23 cellular contexts compared by ENCODE assay signal in genomic region chr3:12754315-12754714, GRCh38. TPM values are rescaled to one million over a fixed set of nuclear protein-coding genes. Genes with fewer than 3 reads are reported as not detected.
"Had no signal": no experiment of that assay in that cellular context is flagged by ENCODE, and none has a peak within 500 bp of the region (broad histone marks: within the 10 kb centered on the region; RNA-seq: fewer than 3 reads in every experiment).

No MANE protein-coding gene starts in this region.

- H3K4me3 ChIP-seq: adrenal gland, SJSA1 had no signal

- ATAC-seq: activated CD4-positive, CD25-positive, alpha-beta regulatory T cell treated with anti-CD3 and anti-CD28 coated beads, Interleukin-2, amount 50 U/mL, for 24 hours; activated CD8-positive, alpha-beta T cell treated with anti-CD3 and anti-CD28 coated beads for 36 hours; Right ventricle myocardium inferior; SK-N-SH treated with all-trans-retinoic acid at 6 μM for 48 hours had no signal

- H3K36me3 ChIP-seq: adrenal gland, SJSA1 had no signal

- H3K9me3 ChIP-seq: adrenal gland, SJSA1 had no signal

- DNase-seq: activated CD4-positive, alpha-beta T cell treated with anti-CD3 and anti-CD28 coated beads for 4 hours; activated CD8-positive, alpha-beta memory T cell treated with anti-CD3 and anti-CD28 coated beads, Interleukin-2, amount 50 U/mL, for 48 hours; activated CD8-positive, alpha-beta T cell treated with anti-CD3 and anti-CD28 coated beads for 36 hours; activated naive CD4-positive, alpha-beta T cell treated with anti-CD3 and anti-CD28 coated beads, Interleukin-2, amount 50 U/mL, for 16 hours; activated naive CD8-positive, alpha-beta T cell treated with anti-CD3 and anti-CD28 coated beads, Interleukin-2, amount 10 ng/mL, durations not matched to agents 7 days and 5 days; activated T-cell treated with anti-CD3 and anti-CD28 coated beads, Interleukin-2, amount 50 U/mL, for 1 hour; adrenal gland; anterior cingulate cortex; caudate nucleus; Karpas-422; NCI-H1105 treated with DMSO at 0.1 percent for 48 hours; NCI-H1436 treated with DMSO at 0.1 percent for 48 hours; NCI-H187; NCI-H2081; NCI-H510A treated with DMSO at 0.1 percent for 48 hours; NCI-H69; SW 1271 had no signal

- H3K27ac ChIP-seq: adrenal gland, SJSA1 had no signal

- H3K27me3 ChIP-seq: adrenal gland, SJSA1 had no signal

RNA-seq across cellular contexts. Expression of gene TMEM40, which starts 4.7 kb away (rescaled TPM):
- total RNA-seq: activated CD8-positive, alpha-beta T cell treated with anti-CD3 and anti-CD28 coated beads for 36 hours; activated naive CD8-positive, alpha-beta T cell treated with anti-CD3 and anti-CD28 coated beads, Interleukin-2, amount 10 ng/mL, durations not matched to agents 7 days and 5 days; cerebellum; SJSA1; T-helper 1 cell treated with Interleukin-12 subunit alpha and Interleukin-12 subunit beta and Interleukin-4 antibody, amounts not matched to agents 30 ng/mL and 1 ng/mL, for 36 hours had no signal
